Comparison of ENCODE assay signal across 12 cellular contexts in the genomic region with DNA sequence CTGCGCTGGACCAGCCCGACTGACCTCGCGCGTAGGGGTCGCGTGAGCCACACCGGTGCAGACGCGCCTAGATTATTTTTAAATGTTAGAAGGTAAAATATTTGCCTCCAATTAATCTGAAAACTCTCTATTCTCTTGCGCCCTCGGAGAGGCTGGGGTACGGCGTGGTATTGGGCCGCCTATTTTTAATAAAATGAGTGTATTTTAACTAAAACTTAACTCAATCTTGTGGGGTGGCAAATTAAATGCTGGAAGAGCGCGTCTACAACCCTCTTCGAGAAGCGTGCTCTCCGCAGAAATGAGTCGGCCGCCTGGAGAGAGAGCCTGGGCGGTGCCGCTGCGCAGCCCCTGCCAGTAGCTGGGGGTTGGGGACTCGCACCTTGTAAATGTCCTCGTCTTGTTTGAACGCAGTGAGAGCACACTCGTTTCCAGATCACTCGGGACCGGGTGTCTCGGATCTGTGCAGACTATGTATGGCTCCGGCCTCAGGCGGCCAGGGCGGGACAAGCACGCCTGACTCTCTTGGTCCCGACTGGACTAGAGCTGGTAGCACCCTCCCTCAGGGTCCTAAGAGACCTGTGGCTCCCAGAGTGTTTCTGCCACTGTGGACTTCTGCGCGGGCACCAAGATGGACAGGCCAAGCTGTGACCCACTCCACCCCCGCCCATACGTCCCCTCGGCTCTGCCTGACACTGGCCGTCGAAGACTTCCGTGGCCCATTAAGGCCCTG. TPM values are rescaled to one million over a fixed set of nuclear protein-coding genes. Genes with fewer than 3 reads are reported as not detected.
A peak's percentile ranks its signal among the peaks of the same experiment; 100 is the strongest.
DNase-seq lines count a peak whose midpoint lies in the region; ATAC-seq and TF ChIP-seq lines count a peak whose summit lies in the region.
"Had no signal": no experiment of that assay in that cellular context is flagged by ENCODE, and none has a peak within 500 bp of the region (broad histone marks: within the 10 kb centered on the region; RNA-seq: fewer than 3 reads in every experiment).

No MANE protein-coding gene starts in this region.

- ATAC-seq in left ventricle myocardium superior: no peak
- no peak for ATAC-seq in gastroesophageal sphincter
- ATAC-seq in upper lobe of left lung (ENCODE audit: low FRiP score in 2 of 2): no peak

- H3K4me3 Mint-ChIP-seq in nephron progenitor cell: peak overlapping the region; percentile 82

- TF ChIP-seq EP300 in gastroesophageal sphincter (IDR thresholded peaks at IDR 0.05): no peak
- no peak for TF ChIP-seq EP300 in upper lobe of left lung (IDR thresholded peaks at IDR 0.05)

- H3K27me3 Mint-ChIP-seq in nephron progenitor cell (ENCODE audit: low read depth, poor library complexity): peaks cover 92% of the 10 kb centered on the region

- peaks cover 3% of the 10 kb centered on the region for H3K9me3 Mint-ChIP-seq in nephron progenitor cell

- H3K9me3 ChIP-seq in left ventricle myocardium inferior (replicated peaks): no peaks in the 10 kb centered on the region
- H3K9me3 ChIP-seq in gastroesophageal sphincter: no peaks in the 10 kb centered on the region
- H3K9me3 ChIP-seq in upper lobe of left lung: no peaks in the 10 kb centered on the region

- H3K4me1 Mint-ChIP-seq in nephron progenitor cell: peaks cover 52% of the 10 kb centered on the region

- DNase-seq in left ventricle myocardium inferior (no peak), left ventricle myocardium superior (no peak), nephron progenitor cell (no peak), upper lobe of left lung (peak in 1 of 2 donors; percentile 61), NCI-H2081 treated with DMSO at 0.1 percent for 48 hours (lab: John Stamatoyannopoulos, UW) (no peak), NCI-H1048 (lab: John Stamatoyannopoulos, UW) (no peak), NCI-H1436 (lab: John Stamatoyannopoulos, UW) (no peak)
- DNase-seq: activated CD8-positive, alpha-beta memory T cell treated with anti-CD3 and anti-CD28 coated beads, Interleukin-2, amount 50 U/mL, for 48 hours; GOT3; hypothalamus; NCI-H1417 treated with DMSO at 0.1 percent for 48 hours had no signal

- no peaks in the 10 kb centered on the region for H3K36me3 ChIP-seq in left ventricle myocardium inferior
- no peaks in the 10 kb centered on the region for H3K36me3 ChIP-seq in gastroesophageal sphincter
- no peaks in the 10 kb centered on the region for H3K36me3 ChIP-seq in upper lobe of left lung

- no peak overlapping the region for H3K27ac Mint-ChIP-seq in nephron progenitor cell

- H3K27me3 ChIP-seq in left ventricle myocardium inferior (ENCODE audit: low read depth) (peaks cover 81% of the 10 kb centered on the region), gastroesophageal sphincter (peaks cover 59% of the 10 kb centered on the region), upper lobe of left lung (peaks cover 0 to 28% (median 13%) of the 10 kb centered on the region in 4 donors)

- H3K4me3 ChIP-seq in left ventricle myocardium inferior: peak overlapping the region; percentile 76
- peak overlapping the region in 1 of 2 donors; percentile 73 for H3K4me3 ChIP-seq in gastroesophageal sphincter
- peak overlapping the region in 3 of 4 donors; percentile 57 to 77 (median 61) for H3K4me3 ChIP-seq in upper lobe of left lung

- TF ChIP-seq CTCF in left ventricle myocardium inferior (IDR thresholded peaks at IDR 0.05; ENCODE audit: borderline replicate concordance): no peak
- no peak for TF ChIP-seq CTCF in gastroesophageal sphincter (IDR thresholded peaks at IDR 0.05)
- TF ChIP-seq CTCF in nephron progenitor cell (IDR thresholded peaks at IDR 0.05): no peak
- no peak for TF ChIP-seq CTCF in upper lobe of left lung (IDR thresholded peaks at IDR 0.05)

- 26 to 36% methylated on average over 4 to 5 of the region's 45 CpGs for WGBS in gastroesophageal sphincter (ENCODE audit: low coverage in 1 of 2), 2 donors
- 20 to 25% methylated on average over 28 to 45 of the region's 45 CpGs for WGBS in upper lobe of left lung, 2 donors

- intact Hi-C loops in left ventricle myocardium inferior (cut with micrococcal nuclease) (loop anchor here (5.0 kb wide), 1 partner anchor 529 kb away; no protein-coding TSS in a partner anchor), left ventricle myocardium superior (cut with micrococcal nuclease) (loop anchor here (10.0 kb wide), 1 partner anchor 806 kb away; no protein-coding TSS in a partner anchor)

- H3K4me1 ChIP-seq in left ventricle myocardium inferior: peaks cover 57% of the 10 kb centered on the region
- H3K4me1 ChIP-seq in gastroesophageal sphincter: peaks cover 0 to 58% (median 6%) of the 10 kb centered on the region in 3 donors
- peaks cover 24 to 66% (median 31%) of the 10 kb centered on the region in 4 donors for H3K4me1 ChIP-seq in upper lobe of left lung

- H3K27ac ChIP-seq in left ventricle myocardium inferior (replicated peaks) (peak overlapping the region; percentile 99), gastroesophageal sphincter (peak overlapping the region in 3 of 4 donors; percentile 93 to 98 (median 97)), upper lobe of left lung (peak overlapping the region in 1 of 4 donors; percentile 94)

- TF ChIP-seq POLR2A in gastroesophageal sphincter (IDR thresholded peaks at IDR 0.05) (no peak), upper lobe of left lung (IDR thresholded peaks at IDR 0.05) (no peak)

- H3K36me3 Mint-ChIP-seq in nephron progenitor cell (ENCODE audit: low read depth): peaks cover 4% of the 10 kb centered on the region

RNA-seq across cellular contexts. Expression of gene MAFB, which starts 2.0 kb away (rescaled TPM):
- total RNA-seq in left ventricle myocardium inferior: 10.2 TPM
- 12.9 TPM for total RNA-seq in left ventricle myocardium superior
- 10 to 100 TPM; 17.0 to 66.9 (median 28.7) TPM for total RNA-seq in gastroesophageal sphincter
- total RNA-seq in upper lobe of left lung: 10 to 100 TPM; 34.0 to 81.7 (median 60.5) TPM
